24 cellular contexts compared by ENCODE assay signal in genomic region chr5:149310488-149310887, GRCh38.
"Had no signal": no experiment of that assay in that cellular context is flagged by ENCODE, and none has a peak within 500 bp of the region (broad histone marks: within the 10 kb centered on the region; RNA-seq: fewer than 3 reads in every experiment).

No MANE protein-coding gene starts in this region.

- H2AFZ ChIP-seq: parathyroid adenoma had no signal

- H3K4me1 Mint-ChIP-seq: immature natural killer cell; stimulated activated memory B cell treated with anti-CD40 and anti-IgM and Interleukin-4, amounts not matched to agents 10 μg/mL and 1 μg/mL and 100 μg/mL, for 72 hours had no signal

- H3K36me3 ChIP-seq: esophagus squamous epithelium, neutrophil, sigmoid colon, tibial artery had no signal

- H3K79me2 ChIP-seq: parathyroid adenoma had no signal

- H3K27me3 ChIP-seq: esophagus squamous epithelium, neutrophil, sigmoid colon, testis, tibial artery had no signal

- H3K9ac ChIP-seq: parathyroid adenoma had no signal

- ATAC-seq: left colon; lower lobe of right lung; naive thymus-derived CD8-positive, alpha-beta T cell; stimulated activated memory B cell treated with anti-CD40 and anti-IgM and Interleukin-4, amounts not matched to agents 10 μg/mL and 1 μg/mL and 100 μg/mL, for 72 hours; stimulated activated naive CD8-positive, alpha-beta T cell treated with anti-CD3 and anti-CD28 coated beads, Interleukin-15, Interleukin-2, amounts not matched to agents 100 U/mL and 50 U/mL, for 24 hours had no signal

- H3K27ac ChIP-seq: coronary artery, neutrophil, parathyroid adenoma, sigmoid colon, testis, tibial artery had no signal

- H3K9me3 Mint-ChIP-seq: immature natural killer cell; naive thymus-derived CD8-positive, alpha-beta T cell; nephron progenitor cell; stimulated activated memory B cell treated with anti-CD40 and anti-IgM and Interleukin-4, amounts not matched to agents 10 μg/mL and 1 μg/mL and 100 μg/mL, for 72 hours; type B pancreatic cell had no signal

- H3K9me3 ChIP-seq: esophagus squamous epithelium, lower lobe of right lung, neutrophil, sigmoid colon, testis, tibial artery had no signal

- H3K36me3 Mint-ChIP-seq: immature natural killer cell; naive thymus-derived CD8-positive, alpha-beta T cell; stimulated activated memory B cell treated with anti-CD40 and anti-IgM and Interleukin-4, amounts not matched to agents 10 μg/mL and 1 μg/mL and 100 μg/mL, for 72 hours; type B pancreatic cell had no signal

- H3K27me3 Mint-ChIP-seq: naive thymus-derived CD8-positive, alpha-beta T cell; type B pancreatic cell had no signal

- DNase-seq: esophagus squamous epithelium; foreskin melanocyte; glutamatergic neuron; hypothalamus; immature natural killer cell; islet precursor cell; left colon; lower lobe of right lung; naive thymus-derived CD8-positive, alpha-beta T cell; sigmoid colon; stimulated activated CD4-positive, alpha-beta T cell treated with anti-CD3 and anti-CD28 coated beads, Interleukin-2, amount 100 ng/mL, for 24 hours; stimulated activated CD4-positive, alpha-beta T cell treated with anti-CD3 and anti-CD28 coated beads, Interleukin-4, amount 100 ng/mL, for 4 hours; stimulated activated naive CD8-positive, alpha-beta T cell treated with anti-CD3 and anti-CD28 coated beads, Interleukin-15, Interleukin-2, amounts not matched to agents 100 U/mL and 50 U/mL, for 24 hours; substantia nigra; testis had no signal

- H3K4me3 ChIP-seq: coronary artery, esophagus squamous epithelium, lower lobe of right lung, sigmoid colon, testis, tibial artery had no signal

- FAIRE-seq: urothelium cell line had no signal

- H3K27ac Mint-ChIP-seq: immature natural killer cell; progenitor cell of endocrine pancreas; stimulated activated memory B cell treated with anti-CD40 and anti-IgM and Interleukin-4, amounts not matched to agents 10 μg/mL and 1 μg/mL and 100 μg/mL, for 72 hours; type B pancreatic cell had no signal

- H3K4me3 Mint-ChIP-seq: immature natural killer cell; naive thymus-derived CD8-positive, alpha-beta T cell; stimulated activated memory B cell treated with anti-CD40 and anti-IgM and Interleukin-4, amounts not matched to agents 10 μg/mL and 1 μg/mL and 100 μg/mL, for 72 hours; type B pancreatic cell had no signal

- H3K4me1 ChIP-seq: esophagus squamous epithelium, parathyroid adenoma, sigmoid colon, testis, tibial artery had no signal
